ENCODE assay signal across 1 cellular context in the genomic region with DNA sequence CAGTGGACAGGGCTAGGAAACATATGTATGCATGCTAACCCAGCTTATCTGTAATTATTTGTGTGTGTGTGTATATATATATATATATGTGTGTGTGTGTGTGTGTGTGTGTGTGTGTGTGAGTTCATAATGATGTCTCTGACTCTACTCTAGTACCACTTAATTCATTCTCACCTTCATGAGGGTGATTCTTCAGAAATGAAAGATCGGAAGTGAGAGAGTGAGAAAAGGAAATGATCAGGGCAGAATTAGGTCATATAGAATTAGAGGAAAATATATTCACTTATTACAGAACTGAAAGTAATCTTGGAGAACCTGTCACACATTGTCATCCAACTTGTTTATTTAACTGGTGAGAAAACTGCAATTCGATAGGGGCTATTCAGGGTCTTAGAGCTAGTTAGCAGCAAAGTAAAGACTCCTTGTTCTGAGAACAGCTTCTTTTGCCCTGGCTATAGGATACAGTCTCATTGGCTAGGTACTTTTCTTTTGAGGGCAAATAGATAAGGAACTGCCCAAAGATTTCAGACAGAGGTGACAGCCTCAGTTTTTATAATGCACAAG.
A peak's percentile ranks its signal among the peaks of the same experiment; 100 is the strongest.
TF ChIP-seq lines count a peak whose summit lies in the region.

No MANE protein-coding gene starts in this region.

TF ChIP-seq in GM12878, 131 proteins besides CTCF, POLR2A, EP300 and RAD21 (continued from another document):
- TF ChIP-seq, protein P1, sequence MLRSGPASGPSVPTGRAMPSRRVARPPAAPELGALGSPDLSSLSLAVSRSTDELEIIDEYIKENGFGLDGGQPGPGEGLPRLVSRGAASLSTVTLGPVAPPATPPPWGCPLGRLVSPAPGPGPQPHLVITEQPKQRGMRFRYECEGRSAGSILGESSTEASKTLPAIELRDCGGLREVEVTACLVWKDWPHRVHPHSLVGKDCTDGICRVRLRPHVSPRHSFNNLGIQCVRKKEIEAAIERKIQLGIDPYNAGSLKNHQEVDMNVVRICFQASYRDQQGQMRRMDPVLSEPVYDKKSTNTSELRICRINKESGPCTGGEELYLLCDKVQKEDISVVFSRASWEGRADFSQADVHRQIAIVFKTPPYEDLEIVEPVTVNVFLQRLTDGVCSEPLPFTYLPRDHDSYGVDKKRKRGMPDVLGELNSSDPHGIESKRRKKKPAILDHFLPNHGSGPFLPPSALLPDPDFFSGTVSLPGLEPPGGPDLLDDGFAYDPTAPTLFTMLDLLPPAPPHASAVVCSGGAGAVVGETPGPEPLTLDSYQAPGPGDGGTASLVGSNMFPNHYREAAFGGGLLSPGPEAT (IDR thresholded peaks at IDR 0.05; ENCODE audit: low read depth): no peak
- TF ChIP-seq, protein P2, sequence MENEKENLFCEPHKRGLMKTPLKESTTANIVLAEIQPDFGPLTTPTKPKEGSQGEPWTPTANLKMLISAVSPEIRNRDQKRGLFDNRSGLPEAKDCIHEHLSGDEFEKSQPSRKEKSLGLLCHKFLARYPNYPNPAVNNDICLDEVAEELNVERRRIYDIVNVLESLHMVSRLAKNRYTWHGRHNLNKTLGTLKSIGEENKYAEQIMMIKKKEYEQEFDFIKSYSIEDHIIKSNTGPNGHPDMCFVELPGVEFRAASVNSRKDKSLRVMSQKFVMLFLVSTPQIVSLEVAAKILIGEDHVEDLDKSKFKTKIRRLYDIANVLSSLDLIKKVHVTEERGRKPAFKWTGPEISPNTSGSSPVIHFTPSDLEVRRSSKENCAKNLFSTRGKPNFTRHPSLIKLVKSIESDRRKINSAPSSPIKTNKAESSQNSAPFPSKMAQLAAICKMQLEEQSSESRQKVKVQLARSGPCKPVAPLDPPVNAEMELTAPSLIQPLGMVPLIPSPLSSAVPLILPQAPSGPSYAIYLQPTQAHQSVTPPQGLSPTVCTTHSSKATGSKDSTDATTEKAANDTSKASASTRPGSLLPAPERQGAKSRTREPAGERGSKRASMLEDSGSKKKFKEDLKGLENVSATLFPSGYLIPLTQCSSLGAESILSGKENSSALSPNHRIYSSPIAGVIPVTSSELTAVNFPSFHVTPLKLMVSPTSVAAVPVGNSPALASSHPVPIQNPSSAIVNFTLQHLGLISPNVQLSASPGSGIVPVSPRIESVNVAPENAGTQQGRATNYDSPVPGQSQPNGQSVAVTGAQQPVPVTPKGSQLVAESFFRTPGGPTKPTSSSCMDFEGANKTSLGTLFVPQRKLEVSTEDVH (IDR thresholded peaks at IDR 0.05; ENCODE audit: low read depth, partially characterized antibody): no peak
- TF ChIP-seq, protein P3, sequence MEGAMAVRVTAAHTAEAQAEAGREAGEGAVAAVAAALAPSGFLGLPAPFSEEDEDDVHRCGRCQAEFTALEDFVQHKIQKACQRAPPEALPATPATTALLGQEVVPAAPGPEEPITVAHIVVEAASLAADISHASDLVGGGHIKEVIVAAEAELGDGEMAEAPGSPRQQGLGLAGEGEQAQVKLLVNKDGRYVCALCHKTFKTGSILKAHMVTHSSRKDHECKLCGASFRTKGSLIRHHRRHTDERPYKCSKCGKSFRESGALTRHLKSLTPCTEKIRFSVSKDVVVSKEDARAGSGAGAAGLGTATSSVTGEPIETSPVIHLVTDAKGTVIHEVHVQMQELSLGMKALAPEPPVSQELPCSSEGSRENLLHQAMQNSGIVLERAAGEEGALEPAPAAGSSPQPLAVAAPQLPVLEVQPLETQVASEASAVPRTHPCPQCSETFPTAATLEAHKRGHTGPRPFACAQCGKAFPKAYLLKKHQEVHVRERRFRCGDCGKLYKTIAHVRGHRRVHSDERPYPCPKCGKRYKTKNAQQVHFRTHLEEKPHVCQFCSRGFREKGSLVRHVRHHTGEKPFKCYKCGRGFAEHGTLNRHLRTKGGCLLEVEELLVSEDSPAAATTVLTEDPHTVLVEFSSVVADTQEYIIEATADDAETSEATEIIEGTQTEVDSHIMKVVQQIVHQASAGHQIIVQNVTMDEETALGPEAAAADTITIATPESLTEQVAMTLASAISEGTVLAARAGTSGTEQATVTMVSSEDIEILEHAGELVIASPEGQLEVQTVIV (IDR thresholded peaks at IDR 0.05; ENCODE audit: borderline replicate concordance, partially characterized antibody): no peak
- TF ChIP-seq FOXK2 (IDR thresholded peaks at IDR 0.05) (no peak), HCFC1 (IDR thresholded peaks at IDR 0.05; ENCODE audit: low read length) (no peak), ZNF207 (IDR thresholded peaks at IDR 0.05; ENCODE audit: borderline replicate concordance) (no peak), RUNX3 (IDR thresholded peaks at IDR 0.05; ENCODE audit: low read length) (no peak), ATF7 (IDR thresholded peaks at IDR 0.05; ENCODE audit: low read depth) (peak; percentile 85), BHLHE40 (IDR thresholded peaks at IDR 0.05; ENCODE audit: borderline replicate concordance in 1 of 2, low read depth in 2 of 2, low read length in 1 of 2) (no peak)
- TF ChIP-seq, protein P4, sequence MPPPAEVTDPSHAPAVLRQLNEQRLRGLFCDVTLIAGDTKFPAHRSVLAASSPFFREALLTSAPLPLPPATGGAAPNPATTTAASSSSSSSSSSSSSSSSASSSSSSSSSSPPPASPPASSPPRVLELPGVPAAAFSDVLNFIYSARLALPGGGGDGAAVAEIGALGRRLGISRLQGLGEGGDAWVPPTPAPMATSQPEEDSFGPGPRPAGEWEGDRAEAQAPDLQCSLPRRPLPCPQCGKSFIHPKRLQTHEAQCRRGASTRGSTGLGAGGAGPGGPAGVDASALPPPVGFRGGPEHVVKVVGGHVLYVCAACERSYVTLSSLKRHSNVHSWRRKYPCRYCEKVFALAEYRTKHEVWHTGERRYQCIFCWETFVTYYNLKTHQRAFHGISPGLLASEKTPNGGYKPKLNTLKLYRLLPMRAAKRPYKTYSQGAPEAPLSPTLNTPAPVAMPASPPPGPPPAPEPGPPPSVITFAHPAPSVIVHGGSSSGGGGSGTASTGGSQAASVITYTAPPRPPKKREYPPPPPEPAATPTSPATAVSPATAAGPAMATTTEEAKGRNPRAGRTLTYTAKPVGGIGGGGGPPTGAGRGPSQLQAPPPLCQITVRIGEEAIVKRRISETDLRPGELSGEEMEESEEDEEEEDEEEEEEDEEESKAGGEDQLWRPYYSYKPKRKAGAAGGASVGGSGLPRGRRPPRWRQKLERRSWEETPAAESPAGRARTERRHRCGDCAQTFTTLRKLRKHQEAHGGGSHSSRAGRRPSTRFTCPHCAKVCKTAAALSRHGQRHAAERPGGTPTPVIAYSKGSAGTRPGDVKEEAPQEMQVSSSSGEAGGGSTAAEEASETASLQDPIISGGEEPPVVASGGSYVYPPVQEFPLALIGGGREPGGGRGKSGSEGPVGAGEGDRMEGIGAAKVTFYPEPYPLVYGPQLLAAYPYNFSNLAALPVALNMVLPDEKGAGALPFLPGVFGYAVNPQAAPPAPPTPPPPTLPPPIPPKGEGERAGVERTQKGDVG (CRISPR knock-in tag; IDR thresholded peaks at IDR 0.05): no peak
- TF ChIP-seq, protein P5, sequence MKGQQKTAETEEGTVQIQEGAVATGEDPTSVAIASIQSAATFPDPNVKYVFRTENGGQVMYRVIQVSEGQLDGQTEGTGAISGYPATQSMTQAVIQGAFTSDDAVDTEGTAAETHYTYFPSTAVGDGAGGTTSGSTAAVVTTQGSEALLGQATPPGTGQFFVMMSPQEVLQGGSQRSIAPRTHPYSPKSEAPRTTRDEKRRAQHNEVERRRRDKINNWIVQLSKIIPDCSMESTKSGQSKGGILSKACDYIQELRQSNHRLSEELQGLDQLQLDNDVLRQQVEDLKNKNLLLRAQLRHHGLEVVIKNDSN (IDR thresholded peaks at IDR 0.05; ENCODE audit: borderline replicate concordance, extremely low read length, insufficient read depth, low read depth, low read length): no peak
TF ChIP-seq in GM12878: peak in this region for 11.
